24 cellular contexts compared by ENCODE assay signal in the genomic region with DNA sequence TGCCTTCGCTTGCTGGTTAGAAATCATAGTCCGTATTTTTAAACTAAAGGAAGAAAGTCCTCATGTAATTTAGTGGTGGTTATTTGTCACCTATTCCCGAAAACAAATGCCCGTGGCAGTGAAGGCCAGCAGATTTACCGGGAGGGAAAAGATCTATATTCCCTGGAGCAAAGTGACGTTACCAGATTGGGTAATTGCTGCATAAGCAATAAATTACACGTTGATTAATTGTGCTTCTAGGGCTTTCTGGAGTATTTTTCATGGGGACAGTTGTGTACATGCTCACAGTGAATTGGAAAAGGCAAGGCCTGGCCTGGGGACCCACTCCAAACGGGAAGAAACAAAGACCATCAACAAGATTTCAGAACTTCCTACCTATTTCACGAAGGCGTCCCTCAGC.
"Had no signal": no experiment of that assay in that cellular context is flagged by ENCODE, and none has a peak within 500 bp of the region (broad histone marks: within the 10 kb centered on the region; RNA-seq: fewer than 3 reads in every experiment).

No MANE protein-coding gene starts in this region.

- H3K27ac Mint-ChIP-seq: dendritic cell treated with granulocyte-macrophage colony-stimulating factor and Interleukin-4, amounts not matched to agents 40 ng/mL and 50 ng/mL, for 4 days; effector memory CD8-positive, alpha-beta T cell; endodermal cell; mesothelial cell of epicardium had no signal

- H3K9me3 ChIP-seq: colonic mucosa, esophagus squamous epithelium, gastrocnemius medialis, heart right ventricle, left lung, lower lobe of right lung, mucosa of descending colon had no signal

- H3K9me3 Mint-ChIP-seq: dendritic cell treated with granulocyte-macrophage colony-stimulating factor and Interleukin-4, amounts not matched to agents 40 ng/mL and 50 ng/mL, for 4 days; effector memory CD8-positive, alpha-beta T cell; endodermal cell; mesothelial cell of epicardium had no signal

- ATAC-seq: effector memory CD8-positive, alpha-beta T cell; esophagus mucosa; gastrocnemius medialis; heart right ventricle; left cardiac atrium; left lung; left ventricle myocardium superior; lower lobe of right lung; mucosa of descending colon had no signal

- H3K4me3 Mint-ChIP-seq: dendritic cell treated with granulocyte-macrophage colony-stimulating factor and Interleukin-4, amounts not matched to agents 40 ng/mL and 50 ng/mL, for 4 days; effector memory CD8-positive, alpha-beta T cell; endodermal cell; mesothelial cell of epicardium; naive B cell had no signal

- DNase-seq: colonic mucosa; cortex of kidney; effector CD8-positive, alpha-beta T cell; effector memory CD8-positive, alpha-beta T cell; endodermal cell; erythroblast; esophagus squamous epithelium; foreskin fibroblast; foreskin melanocyte; gastrocnemius medialis; glutamatergic neuron; heart right ventricle; hippocampal formation; left cardiac atrium; left lung; left ventricle myocardium superior; lower lobe of right lung; mesenchymal stem cell; mucosa of descending colon; naive B cell had no signal

- H3K36me3 ChIP-seq: colonic mucosa, esophagus squamous epithelium, gastrocnemius medialis, heart right ventricle, left lung, lower lobe of right lung had no signal

- H3K4me3 ChIP-seq: colonic mucosa, esophagus squamous epithelium, gastrocnemius medialis, heart right ventricle, left lung, lower lobe of right lung, mucosa of descending colon had no signal

- H3K4me1 Mint-ChIP-seq: naive B cell had no signal

- H3K4me1 ChIP-seq: colonic mucosa, esophagus squamous epithelium, gastrocnemius medialis, heart right ventricle, left lung, lower lobe of right lung had no signal

- H3K27ac ChIP-seq: colonic mucosa, epithelial cell of prostate, esophagus squamous epithelium, gastrocnemius medialis, heart right ventricle, left lung, lower lobe of right lung had no signal

- H3K27me3 ChIP-seq: colonic mucosa, gastrocnemius medialis had no signal

- H3K36me3 Mint-ChIP-seq: mesothelial cell of epicardium, naive B cell had no signal
